19 cellular contexts compared by ENCODE assay signal in genomic region chr6:47238456-47238995, GRCh38.
A peak's percentile ranks its signal among the peaks of the same experiment; 100 is the strongest.
DNase-seq lines count a peak whose midpoint lies in the region; TF ChIP-seq lines count a peak whose summit lies in the region.
"Had no signal": no experiment of that assay in that cellular context is flagged by ENCODE, and none has a peak within 500 bp of the region (broad histone marks: within the 10 kb centered on the region; RNA-seq: fewer than 3 reads in every experiment).

No MANE protein-coding gene starts in this region.

- TF ChIP-seq CTCF in RWPE1 (conservative IDR thresholded peaks at IDR 0.05; ENCODE audit: low read depth) (no peak), fibroblast of the aortic adventitia (IDR thresholded peaks at IDR 0.05; ENCODE audit: insufficient read depth, low read length) (no peak), retinal pigment epithelial cell (conservative IDR thresholded peaks at IDR 0.05; ENCODE audit: low read depth, low read length) (no peak)

- POLR2A ChIA-PET in RWPE1 (lab: Yijun Ruan, JAX; ENCODE audit: low non-redundant PET) = no interaction called here

- H3K4me3 ChIP-seq in fibroblast of the aortic adventitia (ENCODE audit: low read depth, low read length) (no peak overlapping the region), retinal pigment epithelial cell (ENCODE audit: low read length) (no peak overlapping the region)
- H3K4me3 ChIP-seq: BLaER1 treated with 17β-estradiol and CSF1 and Interleukin-3, amounts not matched to agents 10 nM and 100 nM; breast epithelium; colonic mucosa; left ventricle myocardium inferior; tibial artery had no signal

- DNase-seq in Daoy (ENCODE audit: low read depth) (peak; percentile 38), RWPE1 (ENCODE audit: low spot score) (no peak), fibroblast of the aortic adventitia (ENCODE audit: low read depth) (peak; percentile 61), retinal pigment epithelial cell (ENCODE audit: low read depth) (peak; percentile 13), cerebellar cortex (ENCODE audit: low spot score) (no peak), GOT3 (lab: John Stamatoyannopoulos, UW) (no peak), NK-92 (lab: John Stamatoyannopoulos, UW; ENCODE audit: unreplicated experiment) (no peak)
- DNase-seq: amygdala; colonic mucosa; DMS53; effector CD4-positive, alpha-beta T cell; GDM1; left ventricle myocardium inferior; RPMI8226; stimulated activated CD4-positive, alpha-beta T cell treated with anti-CD3 and anti-CD28 coated beads, Interleukin-12 subunit alpha, Interleukin-12 subunit beta, amount 100 ng/mL, for 4 hours; stimulated activated CD4-positive, alpha-beta T cell treated with anti-CD3 and anti-CD28 coated beads, Interleukin-4, amount 100 ng/mL, for 1 hour; tibial artery had no signal

- 0 out of 2 replicates have a peak overlapping the region, but pooled peaks have one; percentile 20 for H3K27ac ChIP-seq in RWPE1
- H3K27ac ChIP-seq: breast epithelium, colonic mucosa, left ventricle myocardium inferior, tibial artery had no signal

- CTCF ChIA-PET in RWPE1 (lab: Yijun Ruan, JAX) = no interaction called here

Comparison
In these comparisons a context has a peak if more than half of its experiments do, and no peak if none do; other contexts are left out.
1. DNase-seq: peak in Daoy (single experiment), fibroblast of the aortic adventitia (single experiment) and retinal pigment epithelial cell (single experiment); none in RWPE1 (single experiment), cerebellar cortex (single experiment), GOT3 (single experiment) and NK-92 (single experiment).